Comparison of ENCODE assay signal across 11 cellular contexts in the genomic region with DNA sequence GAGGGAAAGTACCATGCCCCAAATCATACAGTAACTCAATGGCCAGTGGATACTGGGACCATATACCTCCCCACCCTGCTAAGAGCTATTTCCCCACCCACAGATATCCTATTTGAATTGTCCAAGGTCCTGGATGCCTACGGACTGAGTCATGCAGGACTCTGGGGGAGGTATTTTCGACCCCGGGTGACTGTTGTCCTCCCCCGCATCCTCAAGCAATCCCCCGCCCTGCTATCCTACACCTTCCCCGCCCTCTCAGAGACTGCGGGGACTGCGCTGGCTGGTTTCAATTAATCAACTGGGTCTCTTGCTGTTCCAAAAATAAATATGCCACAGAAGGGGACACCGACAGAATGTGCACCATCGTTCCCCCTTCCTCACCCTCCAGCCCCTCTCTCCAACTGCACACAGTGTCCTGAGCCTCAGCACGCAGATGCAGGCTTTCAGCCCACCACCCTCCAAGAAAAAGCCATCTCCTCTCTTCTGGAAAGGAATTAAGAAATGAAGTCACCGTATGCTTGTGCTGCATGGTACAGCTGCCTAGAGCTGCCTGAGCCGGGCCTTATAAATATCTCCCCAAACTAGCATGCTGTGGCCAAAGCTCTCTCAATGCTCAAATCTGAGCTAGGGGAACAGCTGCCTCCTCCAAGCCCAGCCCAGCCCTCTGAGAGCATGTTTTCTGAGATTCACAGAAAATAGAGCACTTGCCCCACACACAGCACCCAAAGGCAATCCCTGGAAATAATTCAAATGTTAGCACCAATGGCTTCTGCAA. TPM values are rescaled to one million over a fixed set of nuclear protein-coding genes. Genes with fewer than 3 reads are reported as not detected.
A peak's percentile ranks its signal among the peaks of the same experiment; 100 is the strongest.
DNase-seq lines count a peak whose midpoint lies in the region; ATAC-seq, FAIRE-seq and TF ChIP-seq lines count a peak whose summit lies in the region.
"Had no signal": no experiment of that assay in that cellular context is flagged by ENCODE, and none has a peak within 500 bp of the region (broad histone marks: within the 10 kb centered on the region; RNA-seq: fewer than 3 reads in every experiment).

No MANE protein-coding gene starts in this region.

- H3K27ac Mint-ChIP-seq in activated CD4-positive, alpha-beta T cell treated with anti-CD3 and anti-CD28 coated beads for 36 hours, result no peak overlapping the region

- no peak overlapping the region for H3K27ac ChIP-seq in A673 (ENCODE audit: low read depth, low read length, poor library complexity, severe bottlenecking)
- peak overlapping the region; percentile 19; the same call in 1 of the 2 replicates for H3K27ac ChIP-seq in HUES6 (ENCODE audit: low read depth, low read length)

- H3K4me1 ChIP-seq in A673 (ENCODE audit: insufficient read depth, low read length, poor library complexity, severe bottlenecking) (no peaks in the 10 kb centered on the region), HUES6 (ENCODE audit: control insufficient read depth, insufficient read depth, low read length) (peaks cover 37% of the 10 kb centered on the region), BE2C (no peaks in the 10 kb centered on the region)

- no peaks in the 10 kb centered on the region for H3K9me3 Mint-ChIP-seq in activated CD4-positive, alpha-beta T cell treated with anti-CD3 and anti-CD28 coated beads for 36 hours (ENCODE audit: low read depth)

- intact Hi-C loops in A673 (cut with micrococcal nuclease; ENCODE audit: unreplicated experiment), result no loop called here
- intact Hi-C loops in activated CD4-positive, alpha-beta T cell treated with anti-CD3 and anti-CD28 coated beads for 36 hours (cut with DNase I, micrococcal nuclease), result no loop called here

- POLR2A ChIA-PET in A673 (lab: Charles Lee; ENCODE audit: low non-redundant PET), result no interaction called here
- POLR2A ChIA-PET in activated CD4-positive, alpha-beta T cell treated with anti-CD3 and anti-CD28 coated beads for 36 hours (lab: Charles Lee), result no interaction called here

- H3K4me3 ChIP-seq in A673 (ENCODE audit: low read depth, low read length, poor library complexity, severe bottlenecking) (no peak overlapping the region), HUES6 (ENCODE audit: low read depth, low read length) (peak overlapping the region; percentile 52), bronchial epithelial cell (ENCODE audit: low read depth, low read length) (no peak overlapping the region), BE2C (ENCODE audit: low read depth, low read length) (no peak overlapping the region)

- H3K36me3 ChIP-seq in A673 (ENCODE audit: insufficient read depth, low read length, poor library complexity, severe bottlenecking) (no peaks in the 10 kb centered on the region), HUES6 (ENCODE audit: control insufficient read depth, insufficient read depth, low read length) (no peaks in the 10 kb centered on the region), bronchial epithelial cell (ENCODE audit: control insufficient read depth, insufficient read depth, low read length) (no peaks in the 10 kb centered on the region), BE2C (no peaks in the 10 kb centered on the region)

- ATAC-seq in activated CD4-positive, alpha-beta T cell treated with anti-CD3 and anti-CD28 coated beads for 36 hours, result no peak

- no peaks in the 10 kb centered on the region for H3K36me3 Mint-ChIP-seq in activated CD4-positive, alpha-beta T cell treated with anti-CD3 and anti-CD28 coated beads for 36 hours (ENCODE audit: low read depth)

- no peak for FAIRE-seq in bronchial epithelial cell (lab: Jason Lieb, UNC)

- DNase-seq in A673 (ENCODE audit: low spot score), result peak; percentile 53
- DNase-seq in bronchial epithelial cell (ENCODE audit: low read depth), result peak; percentile 89
- DNase-seq in kidney glomerular epithelial cell (lab: John Stamatoyannopoulos, UW), result peak; percentile 81
- DNase-seq in BE2C, result no peak
- no peak for DNase-seq in germinal center (ENCODE audit: low spot score)
- DNase-seq in activated CD4-positive, alpha-beta T cell treated with anti-CD3 and anti-CD28 coated beads for 36 hours, result no peak
- no peak for DNase-seq in SKM-1 (lab: John Stamatoyannopoulos, UW; ENCODE audit: unreplicated experiment)
- DNase-seq: activated CD4-positive, alpha-beta T cell treated with anti-CD3 and anti-CD28 coated beads, Interleukin-2, amount 50 U/mL, for 4 hours; DMS 273 treated with DMSO at 0.1 percent for 48 hours; NCI-H2171 had no signal

- no peak overlapping the region for H3K4me3 Mint-ChIP-seq in activated CD4-positive, alpha-beta T cell treated with anti-CD3 and anti-CD28 coated beads for 36 hours

- CTCF ChIA-PET in A673 (lab: Charles Lee), result no interaction called here
- CTCF ChIA-PET in activated CD4-positive, alpha-beta T cell treated with anti-CD3 and anti-CD28 coated beads for 36 hours (lab: Charles Lee), result interaction anchor here (0.9 kb wide), 1 partner anchor 28 kb away, joined by 4 read pairs; a partner anchor contains a TSS

- no TSS peak for BruUV-seq in A673 (replicated peaks; lab: Mats Ljungman, UMichigan)

- H3K9me3 ChIP-seq in A673 (ENCODE audit: low read depth, low read length, poor library complexity, severe bottlenecking), result no peaks in the 10 kb centered on the region
- H3K9me3 ChIP-seq in HUES6 (ENCODE audit: control insufficient read depth, insufficient read depth, low read depth, low read length), result no peaks in the 10 kb centered on the region
- no peaks in the 10 kb centered on the region for H3K9me3 ChIP-seq in BE2C

- H3K9ac ChIP-seq in HUES6 (ENCODE audit: low read length), result peak overlapping the region; percentile 69

- no peaks in the 10 kb centered on the region for H3K4me1 Mint-ChIP-seq in activated CD4-positive, alpha-beta T cell treated with anti-CD3 and anti-CD28 coated beads for 36 hours

- H3K27me3 ChIP-seq in A673 (replicated peaks; ENCODE audit: insufficient read depth, low read depth, low read length, poor library complexity) (no peaks in the 10 kb centered on the region), HUES6 (ENCODE audit: control insufficient read depth, insufficient read depth, low read length) (peaks cover 5% of the 10 kb centered on the region; the same call in 1 of the 2 replicates), bronchial epithelial cell (ENCODE audit: control insufficient read depth, insufficient read depth, low read length) (no peaks in the 10 kb centered on the region), BE2C (no peaks in the 10 kb centered on the region)

- TF ChIP-seq CTCF in A673 (conservative IDR thresholded peaks at IDR 0.05; ENCODE audit: low read depth, low read length), result no peak
- TF ChIP-seq CTCF in bronchial epithelial cell (IDR thresholded peaks at IDR 0.05; ENCODE audit: insufficient read depth, low read length, severe bottlenecking), result no peak
- TF ChIP-seq CTCF in BE2C (IDR thresholded peaks at IDR 0.05; ENCODE audit: low read depth, low read length), result no peak

- H3K27me3 Mint-ChIP-seq in activated CD4-positive, alpha-beta T cell treated with anti-CD3 and anti-CD28 coated beads for 36 hours, result peaks cover 8% of the 10 kb centered on the region

RNA-seq across cellular contexts. Expression of a gene that starts 8.2 kb away (rescaled TPM):
- total RNA-seq in A673 (2021) (not detected in 2 replicates), bronchial epithelial cell (0.13 TPM in 1 of 2 replicates, not detected in the other)
- not detected for polyA plus RNA-seq in BE2C (2012; ENCODE audit: insufficient read depth, insufficient read length, low read depth)
- total RNA-seq in activated CD4-positive, alpha-beta T cell treated with anti-CD3 and anti-CD28 coated beads for 36 hours, result not detected

RNA-seq across cellular contexts. Expression of a gene that starts 27.6 kb away (rescaled TPM):
- total RNA-seq in A673 (2021) (5.6 and 6.5 TPM in 2 replicates), bronchial epithelial cell (0.26 and 0.53 TPM in 2 replicates)
- polyA plus RNA-seq in BE2C (2012; ENCODE audit: insufficient read depth, insufficient read length, low read depth), result 0.85 TPM
- under 1 TPM; 0.70 to 0.91 TPM for total RNA-seq in activated CD4-positive, alpha-beta T cell treated with anti-CD3 and anti-CD28 coated beads for 36 hours

Comparison
In these comparisons a context has a peak if more than half of its experiments do, and no peak if none do; other contexts are left out.
1. DNase-seq: peak in A673 (single experiment), bronchial epithelial cell (single experiment) and kidney glomerular epithelial cell (single experiment); none in BE2C (single experiment), germinal center (single experiment), activated CD4-positive, alpha-beta T cell treated with anti-CD3 and anti-CD28 coated beads for 36 hours (single experiment) and SKM-1 (single experiment).